Comparison of ENCODE assay signal across 9 cellular contexts in genomic region chr2:86886026-86886425, GRCh38. TPM values are rescaled to one million over a fixed set of nuclear protein-coding genes. Genes with fewer than 3 reads are reported as not detected.
DNase-seq lines count a peak whose midpoint lies in the region; ATAC-seq, FAIRE-seq and TF ChIP-seq lines count a peak whose summit lies in the region.
"Not testable (repeated sequence)": the region's sequence is repeated elsewhere in the genome, so short reads cannot be mapped to it uniquely, and the experiment has no call there.
"Had no signal": no experiment of that assay in that cellular context is flagged by ENCODE, and none has a peak within 500 bp of the region (broad histone marks: within the 10 kb centered on the region; RNA-seq: fewer than 3 reads in every experiment).

No MANE protein-coding gene starts in this region.

- TF ChIP-seq POLR2A in body of pancreas (IDR thresholded peaks at IDR 0.05): not testable (repeated sequence)

- intact Hi-C loops in body of pancreas (cut with DNase I); pancreas (cut with DNase I): not testable (repeated sequence)

- ATAC-seq in GM18861 (IDR thresholded peaks at IDR 0.05; ENCODE audit: unreplicated experiment): peak; percentile 79
- peak; percentile 76 for ATAC-seq in GM21390 (IDR thresholded peaks at IDR 0.05; ENCODE audit: unreplicated experiment)
- ATAC-seq in HG03354 (IDR thresholded peaks at IDR 0.05; ENCODE audit: poor library complexity, severe bottlenecking, unreplicated experiment): peak; percentile 83
- peak; percentile 55 for ATAC-seq in HG03571 (IDR thresholded peaks at IDR 0.05; ENCODE audit: unreplicated experiment)
- peak; percentile 15 for ATAC-seq in body of pancreas
- ATAC-seq in left lobe of liver: peak; percentile 60
- ATAC-seq in pancreas: peak in 3 of 4 donors; percentile 32 to 74 (median 51)

- H3K27ac ChIP-seq in body of pancreas, pancreas: not testable (repeated sequence)

- FAIRE-seq in pancreas (lab: Jason Lieb, UNC): not testable (repeated sequence)

- H3K9me3 ChIP-seq in body of pancreas, pancreas: not testable (repeated sequence)

- not testable (repeated sequence) for H3K36me3 ChIP-seq in body of pancreas (replicated peaks in 1 of 2; ENCODE audit: insufficient read depth in 1 of 2, low read depth in 2 of 2); pancreas

- H3K4me1 ChIP-seq in body of pancreas, pancreas: not testable (repeated sequence)

- DNase-seq in body of pancreas; left lobe of liver (ENCODE audit: low spot score); pancreas: not testable (repeated sequence)

- H3K27me3 ChIP-seq in body of pancreas, pancreas: not testable (repeated sequence)

- H3K4me3 ChIP-seq in body of pancreas, pancreas: not testable (repeated sequence)

- TF ChIP-seq CTCF in body of pancreas (IDR thresholded peaks at IDR 0.05); pancreas (IDR thresholded peaks at IDR 0.05): not testable (repeated sequence)

- WGBS in body of pancreas, 2 donors: 25% methylated on average over 1 of the region's 3 CpGs; no CpG with 5 or more reads in 1 of the 2 donors
- WGBS in pancreas, 2 donors: no CpG with 5 or more reads among the region's 3 CpGs

RNA-seq across cellular contexts. Expression of gene CD8B, which starts 24.3 kb away (rescaled TPM):
- total RNA-seq in body of pancreas (1 to 10 TPM in 1 of 2 donors, not detected in 1; 5.7 TPM), left lobe of liver (0.45 TPM), pancreas (under 1 TPM in 5 of 6 donors, not detected in 1; 0.23 to 0.92 (median 0.67) TPM)
- under 1 TPM; 0.46 to 0.77 TPM for polyA plus RNA-seq in pancreas
- total RNA-seq: GM23248 had no signal
- polyA plus RNA-seq: A549, GM23248 had no signal

RNA-seq across cellular contexts. Expression of gene RGPD1, which starts 55.9 kb away (rescaled TPM):
- total RNA-seq in body of pancreas: under 1 TPM in 1 of 2 donors, not detected in 1; 0.78 TPM
- total RNA-seq in left lobe of liver: not detected
- total RNA-seq in pancreas: 1 to 10 TPM in 1 of 6 donors, under 1 TPM in 3, not detected in 2; 0.22 to 3.7 (median 0.52) TPM
- polyA plus RNA-seq in pancreas: 1 to 10 TPM in 1 of 2 donors, under 1 TPM in 1; 0.53 to 6.4 TPM

Comparison
In these comparisons a context has a peak if more than half of its experiments do, and no peak if none do; other contexts are left out.
1. ATAC-seq: peak in every context shown above with its lines; median percentile 83 in HG03354; 79 in GM18861; 76 in GM21390; 60 in left lobe of liver; 55 in HG03571; 51 in pancreas; 15 in body of pancreas.